24 cellular contexts compared by ENCODE assay signal in the genomic region with DNA sequence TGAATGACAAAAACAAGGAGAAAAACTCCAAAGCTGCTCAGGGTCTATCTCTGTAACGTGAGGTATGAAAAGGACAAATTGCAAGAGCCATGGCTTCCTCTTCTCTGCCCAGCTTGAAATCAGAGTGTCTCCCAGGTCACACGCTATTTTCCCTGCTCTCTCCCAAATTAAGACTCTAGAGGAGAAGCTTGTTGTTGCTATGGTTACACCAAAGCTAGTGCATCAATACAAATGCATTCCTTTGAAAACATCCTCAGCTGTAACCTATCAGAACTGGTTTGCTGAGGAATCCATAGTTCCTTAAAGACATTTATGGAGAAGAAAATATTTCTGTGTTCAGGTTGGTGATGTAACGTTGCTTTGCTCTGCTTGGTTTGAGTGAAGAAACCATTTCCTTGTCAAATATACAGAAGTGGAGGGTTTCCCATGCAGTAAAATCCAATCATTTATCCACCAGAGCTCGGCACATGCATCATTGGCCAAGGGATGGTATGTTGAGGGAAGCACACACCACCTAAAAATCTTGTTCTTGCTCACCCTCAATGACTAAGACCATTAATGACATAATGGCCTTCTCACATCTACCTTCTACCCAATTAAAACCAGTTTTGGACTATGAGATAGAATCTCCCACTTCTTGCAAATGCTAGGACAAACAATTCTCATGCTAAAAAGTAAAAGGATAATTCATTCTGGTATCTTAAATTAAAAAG.
DNase-seq lines count a peak whose midpoint lies in the region; ATAC-seq, FAIRE-seq and TF ChIP-seq lines count a peak whose summit lies in the region.
"Had no signal": no experiment of that assay in that cellular context is flagged by ENCODE, and none has a peak within 500 bp of the region (broad histone marks: within the 10 kb centered on the region; RNA-seq: fewer than 3 reads in every experiment).

No MANE protein-coding gene starts in this region.

- H2BK5ac ChIP-seq in mesendoderm (ENCODE audit: low read length): no peak overlapping the region

- H3F3A ChIP-seq in GM23338 (replicated peaks; ENCODE audit: low read depth): no peaks in the 10 kb centered on the region

- H3K4me3 ChIP-seq in AG10803 (ENCODE audit: low read length): no peak overlapping the region
- no peak overlapping the region for H3K4me3 ChIP-seq in GM23338
- no peak overlapping the region for H3K4me3 ChIP-seq in bronchial epithelial cell (ENCODE audit: low read depth, low read length)
- no peak overlapping the region for H3K4me3 ChIP-seq in mesendoderm (ENCODE audit: low read length)
- H3K4me3 ChIP-seq: BLaER1 treated with 17β-estradiol and CSF1 and Interleukin-3, amounts not matched to agents 10 nM and 100 nM; gastrocnemius medialis; Peyer's patch; SJCRH30; upper lobe of right lung had no signal

- H3K23ac ChIP-seq in mesendoderm (ENCODE audit: low read length): no peak overlapping the region

- no peaks in the 10 kb centered on the region; the same call in 1 of the 2 replicates for H3K79me2 ChIP-seq in GM23338 (replicated peaks; ENCODE audit: insufficient read depth)
- H3K79me2 ChIP-seq in mesendoderm (ENCODE audit: control insufficient read depth, insufficient read depth, low read length): no peaks in the 10 kb centered on the region

- H3K4me2 ChIP-seq in GM23338 (no peak overlapping the region), mesendoderm (ENCODE audit: low read length) (no peak overlapping the region)
- H3K4me2 ChIP-seq: BLaER1 treated with 17β-estradiol and CSF1 and Interleukin-3, amounts not matched to agents 10 nM and 100 nM had no signal

- H3K4me1 ChIP-seq in GM23338 (ENCODE audit: insufficient read depth) (peaks cover 3% of the 10 kb centered on the region; the same call in 1 of the 2 replicates), mesendoderm (ENCODE audit: control insufficient read depth, low read depth, low read length) (no peaks in the 10 kb centered on the region)
- H3K4me1 ChIP-seq: BLaER1 treated with 17β-estradiol and CSF1 and Interleukin-3, amounts not matched to agents 10 nM and 100 nM; gastrocnemius medialis; Peyer's patch; upper lobe of right lung had no signal

- no peak overlapping the region for H2AFZ ChIP-seq in GM23338

- TF ChIP-seq CTCF in AG10803 (conservative IDR thresholded peaks at IDR 0.05; ENCODE audit: low read length) (no peak), GM23338 (conservative IDR thresholded peaks at IDR 0.05; ENCODE audit: low read depth in 2 of 2) (no peak), bronchial epithelial cell (IDR thresholded peaks at IDR 0.05; ENCODE audit: insufficient read depth, low read length, severe bottlenecking) (no peak), nephron progenitor cell (IDR thresholded peaks at IDR 0.05) (no peak)

- no peak overlapping the region for H3K27ac Mint-ChIP-seq in GM23338
- H3K27ac Mint-ChIP-seq in nephron progenitor cell: no peak overlapping the region
- H3K27ac Mint-ChIP-seq: nephron, progenitor cell of endocrine pancreas had no signal

- no peak overlapping the region for H2BK15ac ChIP-seq in mesendoderm (replicated peaks; ENCODE audit: low read depth)

- H3K27ac ChIP-seq in GM23338 (ENCODE audit: low read depth): no peak overlapping the region
- H3K27ac ChIP-seq in mesendoderm (ENCODE audit: low read depth, low read length): no peak overlapping the region
- H3K27ac ChIP-seq: BLaER1 treated with 17β-estradiol and CSF1 and Interleukin-3, amounts not matched to agents 10 nM and 100 nM; gastrocnemius medialis; HL-60; Peyer's patch; SJCRH30; upper lobe of right lung had no signal

- no CpG with 5 or more reads among the region's 4 CpGs for WGBS in mesendoderm (ENCODE audit: extremely low coverage, insufficient coverage, low lambda C conversion rate)

- no peaks in the 10 kb centered on the region for H3K36me3 Mint-ChIP-seq in GM23338 (ENCODE audit: low read depth)
- H3K36me3 Mint-ChIP-seq in nephron progenitor cell (ENCODE audit: low read depth): peaks cover 17% of the 10 kb centered on the region

- H3K9me2 ChIP-seq in GM23338 (ENCODE audit: insufficient read depth): no peaks in the 10 kb centered on the region

- H3K27me3 Mint-ChIP-seq in GM23338 (ENCODE audit: insufficient read depth, low read depth, poor library complexity) (peaks cover 4% of the 10 kb centered on the region), nephron progenitor cell (ENCODE audit: low read depth, poor library complexity) (peaks cover 3% of the 10 kb centered on the region)
- H3K27me3 Mint-ChIP-seq: progenitor cell of endocrine pancreas had no signal

- no peak overlapping the region for H2AK5ac ChIP-seq in mesendoderm (ENCODE audit: low read length)

- H3K27me3 ChIP-seq in GM23338 (ENCODE audit: insufficient read depth): no peaks in the 10 kb centered on the region
- H3K27me3 ChIP-seq in bronchial epithelial cell (ENCODE audit: control insufficient read depth, insufficient read depth, low read length): no peaks in the 10 kb centered on the region
- H3K27me3 ChIP-seq in mesendoderm (ENCODE audit: insufficient read depth, low read length, poor library complexity): no peaks in the 10 kb centered on the region
- H3K27me3 ChIP-seq: BLaER1 treated with 17β-estradiol and CSF1 and Interleukin-3, amounts not matched to agents 10 nM and 100 nM; gastrocnemius medialis; Peyer's patch; SJCRH30; upper lobe of right lung had no signal

- H4K20me1 ChIP-seq in GM23338 (replicated peaks; ENCODE audit: insufficient read depth): no peaks in the 10 kb centered on the region
- H4K20me1 ChIP-seq: BLaER1 treated with 17β-estradiol and CSF1 and Interleukin-3, amounts not matched to agents 10 nM and 100 nM had no signal

- H4K5ac ChIP-seq in mesendoderm (ENCODE audit: low read length): no peak overlapping the region

- H3K18ac ChIP-seq in mesendoderm (ENCODE audit: low read length): no peak overlapping the region

- H2BK120ac ChIP-seq in mesendoderm (ENCODE audit: low read depth, low read length): no peak overlapping the region

- H3K9me3 Mint-ChIP-seq in GM23338 (no peaks in the 10 kb centered on the region), nephron progenitor cell (no peaks in the 10 kb centered on the region)

- no peak overlapping the region for H3K56ac ChIP-seq in mesendoderm (ENCODE audit: low read length)

- no peaks in the 10 kb centered on the region for H3K79me1 ChIP-seq in mesendoderm (ENCODE audit: low read length)

- no peak overlapping the region for H3K4ac ChIP-seq in mesendoderm (ENCODE audit: low read depth, low read length)

- ATAC-seq in GM23338: no peak
- ATAC-seq in GM18498 (IDR thresholded peaks at IDR 0.05; ENCODE audit: unreplicated experiment): no peak
- ATAC-seq: gastrocnemius medialis, upper lobe of right lung had no signal

- no peak overlapping the region for H4K8ac ChIP-seq in mesendoderm (ENCODE audit: low read depth, low read length)

- H3K4me3 Mint-ChIP-seq in GM23338 (no peak overlapping the region), nephron progenitor cell (no peak overlapping the region)
- H3K4me3 Mint-ChIP-seq: nephron had no signal

- DNase-seq in AG10803 (ENCODE audit: low read depth): peak; percentile 38
- DNase-seq in GM23338 (ENCODE audit: low spot score): peak; percentile 55
- DNase-seq in bronchial epithelial cell (ENCODE audit: low read depth): peak; percentile 36
- DNase-seq in mesendoderm: peak; percentile 70
- DNase-seq in nephron progenitor cell: no peak
- no peak for DNase-seq in putamen (ENCODE audit: low spot score)
- DNase-seq in SHP77 treated with DMSO at 0.1 percent for 48 hours (lab: John Stamatoyannopoulos, UW): no peak
- DNase-seq: activated CD8-positive, alpha-beta memory T cell treated with anti-CD3 and anti-CD28 coated beads for 24 hours; activated T-cell treated with anti-CD3 and anti-CD28 coated beads, Interleukin-2, amount 50 U/mL, for 1 hour; effector CD4-positive, alpha-beta T cell; erythroblast; gastrocnemius medialis; NCI-H1105; NCI-H2081 treated with DMSO at 0.1 percent for 48 hours; NCI-H510A; NK-92 treated with Interleukin-12 subunit alpha and Interleukin-12 subunit beta, amount 100 ng/mL, for 24 hours; Peyer's patch; upper lobe of right lung had no signal

- H3K36me3 ChIP-seq in GM23338 (ENCODE audit: insufficient read depth) (no peaks in the 10 kb centered on the region), bronchial epithelial cell (ENCODE audit: control insufficient read depth, insufficient read depth, low read length) (no peaks in the 10 kb centered on the region), mesendoderm (ENCODE audit: control insufficient read depth, insufficient read depth, low read length) (no peaks in the 10 kb centered on the region)
- H3K36me3 ChIP-seq: BLaER1 treated with 17β-estradiol and CSF1 and Interleukin-3, amounts not matched to agents 10 nM and 100 nM; gastrocnemius medialis; Peyer's patch; SJCRH30; upper lobe of right lung had no signal

- FAIRE-seq in bronchial epithelial cell (lab: Jason Lieb, UNC): no peak

- no peak overlapping the region for H3K9ac ChIP-seq in mesendoderm (ENCODE audit: low read length)
- H3K9ac ChIP-seq: BLaER1 treated with 17β-estradiol and CSF1 and Interleukin-3, amounts not matched to agents 10 nM and 100 nM had no signal

- no peaks in the 10 kb centered on the region for H3K4me1 Mint-ChIP-seq in GM23338
- H3K4me1 Mint-ChIP-seq in nephron progenitor cell: no peaks in the 10 kb centered on the region
- H3K4me1 Mint-ChIP-seq: nephron had no signal

TF ChIP-seq in GM23338, 12 proteins besides CTCF, POLR2A, EP300 and RAD21 (continues in another document):
- TF ChIP-seq, protein P1, sequence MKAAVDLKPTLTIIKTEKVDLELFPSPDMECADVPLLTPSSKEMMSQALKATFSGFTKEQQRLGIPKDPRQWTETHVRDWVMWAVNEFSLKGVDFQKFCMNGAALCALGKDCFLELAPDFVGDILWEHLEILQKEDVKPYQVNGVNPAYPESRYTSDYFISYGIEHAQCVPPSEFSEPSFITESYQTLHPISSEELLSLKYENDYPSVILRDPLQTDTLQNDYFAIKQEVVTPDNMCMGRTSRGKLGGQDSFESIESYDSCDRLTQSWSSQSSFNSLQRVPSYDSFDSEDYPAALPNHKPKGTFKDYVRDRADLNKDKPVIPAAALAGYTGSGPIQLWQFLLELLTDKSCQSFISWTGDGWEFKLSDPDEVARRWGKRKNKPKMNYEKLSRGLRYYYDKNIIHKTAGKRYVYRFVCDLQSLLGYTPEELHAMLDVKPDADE (IDR thresholded peaks at IDR 0.05): no peak
- no peak for TF ChIP-seq EZH2phosphoT487 (IDR thresholded peaks at IDR 0.05; ENCODE audit: unreplicated experiment)

Comparison
In these comparisons a context has a peak if more than half of its experiments do, and no peak if none do; other contexts are left out.
1. DNase-seq: peak in AG10803 (single experiment), GM23338 (single experiment), bronchial epithelial cell (single experiment) and mesendoderm (single experiment); none in nephron progenitor cell (single experiment), putamen (single experiment) and SHP77 treated with DMSO at 0.1 percent for 48 hours (single experiment).